ENCODE assay signal across 26 cellular contexts in the genomic region with DNA sequence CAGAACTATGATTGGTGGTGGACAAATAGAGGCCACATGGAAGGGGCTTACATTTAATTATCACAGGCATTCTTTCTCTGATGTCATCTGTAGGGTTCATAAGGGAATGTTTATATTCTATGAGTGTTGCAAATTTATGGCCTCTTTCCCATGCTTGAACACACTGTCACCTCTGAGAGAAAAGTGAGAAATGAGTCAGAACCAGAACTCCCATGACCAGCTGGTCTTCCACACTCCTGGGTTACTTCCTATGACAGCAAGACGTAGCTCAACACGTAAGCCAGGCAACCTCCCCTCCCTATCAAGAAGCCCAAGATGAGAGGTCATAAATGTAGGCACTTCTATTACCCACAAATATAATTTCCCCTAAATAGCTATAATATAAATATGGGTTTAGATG.
A peak's percentile ranks its signal among the peaks of the same experiment; 100 is the strongest.
DNase-seq lines count a peak whose midpoint lies in the region; ATAC-seq, FAIRE-seq and TF ChIP-seq lines count a peak whose summit lies in the region.
"Had no signal": no experiment of that assay in that cellular context is flagged by ENCODE, and none has a peak within 500 bp of the region (broad histone marks: within the 10 kb centered on the region; RNA-seq: fewer than 3 reads in every experiment).

No MANE protein-coding gene starts in this region.

- H3K9me3 ChIP-seq in adipocyte (ENCODE audit: control insufficient read depth, low read length) (no peaks in the 10 kb centered on the region), small intestine (ENCODE audit: control insufficient read depth, low read depth) (no peaks in the 10 kb centered on the region)
- H3K9me3 ChIP-seq: ascending aorta, BE2C, gastroesophageal sphincter, Peyer's patch had no signal

- TF ChIP-seq CTCF in foreskin keratinocyte (conservative IDR thresholded peaks at IDR 0.05) (no peak), D721Med (IDR thresholded peaks at IDR 0.05; ENCODE audit: insufficient read depth, missing control alignments) (no peak)

- DNase-seq in Daoy (ENCODE audit: low read depth) (peak; percentile 7), adipocyte (ENCODE audit: low read depth) (peak; percentile 21), foreskin keratinocyte (no peak), small intestine (no peak), D721Med (ENCODE audit: insufficient read length, low spot score) (no peak)
- no peak for DNase-seq in activated CD4-positive, CD25-positive, alpha-beta regulatory T cell treated with anti-CD3 and anti-CD28 coated beads, Interleukin-2, amount 50 U/mL, for 72 hours
- DNase-seq: activated B cell treated with CpG ODN at 0.5 μM for 24 hours; activated naive CD4-positive, alpha-beta T cell treated with anti-CD3 and anti-CD28 coated beads, Interleukin-2, amount 10 ng/mL, durations not matched to agents 7 days and 5 days; activated T-cell treated with anti-CD3 and anti-CD28 coated beads, Interleukin-2, amount 50 U/mL, for 4 hours; BE2C; COR-L47; erythroblast; left cardiac atrium; mesendoderm; naive thymus-derived CD8-positive, alpha-beta T cell; NCI-H1105 treated with DMSO at 0.1 percent for 48 hours; NCI-H2081; NCI-H510A; Peyer's patch; stimulated activated CD8-positive, alpha-beta memory T cell treated with anti-CD3 and anti-CD28 coated beads, Interleukin-4, amount 100 ng/mL, for 48 hours; substantia nigra had no signal

- H3K36me3 ChIP-seq in adipocyte (ENCODE audit: control insufficient read depth, insufficient read depth, low read length, severe bottlenecking) (no peaks in the 10 kb centered on the region), small intestine (ENCODE audit: control insufficient read depth in 2 of 2, insufficient read depth in 2 of 2, low read length in 2 of 2) (no peaks in the 10 kb centered on the region)
- H3K36me3 ChIP-seq: ascending aorta, BE2C, gastroesophageal sphincter, Peyer's patch had no signal

- FAIRE-seq in small intestine (lab: Jason Lieb, UNC) (no peak), D721Med (lab: Jason Lieb, UNC) (no peak)
- FAIRE-seq: A204.1 had no signal

- H3K27ac ChIP-seq in foreskin keratinocyte (no peak overlapping the region), small intestine (ENCODE audit: low read depth in 1 of 2, low read length in 1 of 2) (no peak overlapping the region)
- H3K27ac ChIP-seq: ascending aorta, gastroesophageal sphincter, Peyer's patch had no signal

- H3K4me3 ChIP-seq in adipocyte (ENCODE audit: low read length) = no peak overlapping the region
- no peak overlapping the region for H3K4me3 ChIP-seq in small intestine (ENCODE audit: low read depth in 1 of 2, low read length in 2 of 2)
- H3K4me3 ChIP-seq: ascending aorta, gastroesophageal sphincter, Peyer's patch had no signal

- H3K4me1 ChIP-seq in adipocyte (ENCODE audit: control insufficient read depth, insufficient read depth, low read length) = peaks cover 4% of the 10 kb centered on the region
- H3K4me1 ChIP-seq in foreskin keratinocyte = no peaks in the 10 kb centered on the region
- H3K4me1 ChIP-seq in small intestine (ENCODE audit: control insufficient read depth in 2 of 2, insufficient read depth in 1 of 2, low read depth in 1 of 2, low read length in 1 of 2) = no peaks in the 10 kb centered on the region
- H3K4me1 ChIP-seq: ascending aorta, BE2C, Peyer's patch had no signal

- no peaks in the 10 kb centered on the region for H3K27me3 ChIP-seq in adipocyte (replicated peaks; ENCODE audit: control insufficient read depth, insufficient read depth, low read length)
- H3K27me3 ChIP-seq in foreskin keratinocyte = no peaks in the 10 kb centered on the region
- no peaks in the 10 kb centered on the region for H3K27me3 ChIP-seq in small intestine (ENCODE audit: control insufficient read depth in 2 of 2, insufficient read depth in 2 of 2, low read length in 2 of 2)
- H3K27me3 ChIP-seq: ascending aorta, BE2C, gastroesophageal sphincter, Peyer's patch had no signal

- peak; percentile 85 for ATAC-seq in GM18511 (IDR thresholded peaks at IDR 0.05; ENCODE audit: unreplicated experiment)
- peak; percentile 81 for ATAC-seq in HG02870 (IDR thresholded peaks at IDR 0.05; ENCODE audit: unreplicated experiment)
- ATAC-seq in foreskin keratinocyte = no peak
- ATAC-seq: activated T-cell treated with anti-CD3 and anti-CD28 coated beads, Interleukin-2, amount 50 U/mL, for 4 hours; gastroesophageal sphincter; left cardiac atrium; naive thymus-derived CD8-positive, alpha-beta T cell had no signal

- H3K9ac ChIP-seq in adipocyte (ENCODE audit: low read length) = no peak overlapping the region

- WGBS in small intestine, 3 donors = 64 to 77% (median 73%) methylated on average over 2 of the region's 2 CpGs

Comparison
In these comparisons a context has a peak if more than half of its experiments do, and no peak if none do; other contexts are left out.
1. DNase-seq: peak in Daoy (single experiment) and adipocyte (single experiment); none in activated CD4-positive, CD25-positive, alpha-beta regulatory T cell treated with anti-CD3 and anti-CD28 coated beads, Interleukin-2, amount 50 U/mL, for 72 hours (single experiment), foreskin keratinocyte (0 of 2), small intestine (single experiment) and D721Med (single experiment).